In the genomic region with DNA sequence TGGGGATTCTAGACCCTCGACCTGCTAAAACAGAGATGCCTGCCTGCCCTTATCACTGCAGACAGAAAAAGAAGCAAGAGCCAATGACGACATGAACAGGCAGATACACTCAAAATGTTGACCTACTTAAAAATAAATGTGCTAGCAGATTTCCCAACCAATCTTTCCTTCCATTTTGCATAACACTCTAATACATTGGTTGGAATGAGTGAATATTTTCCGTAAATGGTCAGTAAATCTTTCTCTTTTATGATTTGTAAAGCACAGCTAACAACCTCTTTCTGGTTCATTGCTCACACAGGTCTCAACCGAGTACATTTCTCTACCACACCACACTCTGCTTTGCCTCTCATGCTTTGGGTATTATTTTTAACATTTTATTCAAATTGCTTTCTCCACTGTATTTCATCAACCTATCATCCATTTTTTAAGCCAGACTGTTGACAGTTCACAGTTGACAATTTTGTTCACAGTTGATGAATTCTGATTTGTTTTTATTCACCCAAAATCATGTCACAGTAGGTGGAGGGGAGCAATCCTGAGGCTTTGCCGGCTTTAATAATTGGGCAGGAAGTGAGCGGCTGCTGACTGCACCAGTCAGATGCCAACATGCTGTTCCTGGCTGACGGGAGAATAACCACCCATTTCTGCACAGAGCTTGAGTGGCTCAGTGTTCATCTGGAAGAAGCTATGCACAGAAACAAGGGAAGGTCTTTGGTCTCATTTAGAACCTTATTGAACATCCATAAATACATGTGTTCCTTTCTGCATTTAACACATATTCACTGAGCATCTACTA, we compare ENCODE assay signal across 10 cellular contexts.
DNase-seq lines count a peak whose midpoint lies in the region; ATAC-seq and TF ChIP-seq lines count a peak whose summit lies in the region.
"Had no signal": no experiment of that assay in that cellular context is flagged by ENCODE, and none has a peak within 500 bp of the region (broad histone marks: within the 10 kb centered on the region; RNA-seq: fewer than 3 reads in every experiment).

No MANE protein-coding gene starts in this region.

- peak; percentile 53 for ATAC-seq in HG02840 (IDR thresholded peaks at IDR 0.05; ENCODE audit: low FRiP score, unreplicated experiment)
- ATAC-seq: left colon had no signal

- H3K4me3 ChIP-seq in osteoblast (ENCODE audit: insufficient read depth, low read length): no peak overlapping the region
- no peak overlapping the region for H3K4me3 ChIP-seq in spleen

- H4K20me1 ChIP-seq in osteoblast (ENCODE audit: insufficient read depth, low read length): peaks cover 16% of the 10 kb centered on the region

- TF ChIP-seq CTCF in osteoblast (IDR thresholded peaks at IDR 0.05; ENCODE audit: extremely low read depth, low read depth, low read length): no peak
- no peak for TF ChIP-seq CTCF in spleen (IDR thresholded peaks at IDR 0.05 in 8 of 11, conservative IDR thresholded peaks at IDR 0.05 in 3 of 11)

- intact Hi-C loops in spleen (cut with DNase I; ENCODE audit: low total_unique reads): no loop called here

- H3K4me1 ChIP-seq in osteoblast (ENCODE audit: insufficient read depth, low read length) (peaks cover 32% of the 10 kb centered on the region), spleen (no peaks in the 10 kb centered on the region)

- H2AFZ ChIP-seq in osteoblast (ENCODE audit: low read length): no peak overlapping the region

- H3K27ac ChIP-seq in cingulate gyrus (ENCODE audit: low read depth, low read length): peak overlapping the region; percentile 7
- peak overlapping the region; percentile 44 for H3K27ac ChIP-seq in osteoblast (ENCODE audit: low read depth, low read length)
- H3K27ac ChIP-seq in spleen: peak overlapping the region in 2 of 8 donors; percentile 19 to 29

- peak overlapping the region; percentile 28 for H3K4me2 ChIP-seq in osteoblast (ENCODE audit: insufficient read depth, low read length)

- peaks cover 2% of the 10 kb centered on the region for H3K36me3 ChIP-seq in osteoblast (ENCODE audit: insufficient read depth, low read length)
- no peaks in the 10 kb centered on the region for H3K36me3 ChIP-seq in spleen

- in situ Hi-C loops in G401 (cut with HindIII; ENCODE audit: low sequenced_read_pairs): no loop called here

- no peaks in the 10 kb centered on the region for H3K27me3 ChIP-seq in osteoblast (ENCODE audit: insufficient read depth, low read length)
- H3K27me3 ChIP-seq in spleen (replicated peaks in 1 of 7): no peaks in the 10 kb centered on the region

- DNase-seq in G401 (ENCODE audit: low spot score) (peak; percentile 95), osteoblast (ENCODE audit: insufficient read length, low spot score, missing footprints) (peak; percentile 85), spleen (no peak), HuH-7 (ENCODE audit: low spot score) (no peak), NCI-H128 (lab: John Stamatoyannopoulos, UW; ENCODE audit: unreplicated experiment) (no peak), iPS-NIHi7 (ENCODE audit: extremely low spot score) (no peak)
- DNase-seq: left colon, NCI-H2029 treated with DMSO at 0.1 percent for 48 hours had no signal

- H3K79me2 ChIP-seq in osteoblast (ENCODE audit: insufficient read depth, low read length): no peaks in the 10 kb centered on the region

- H3K9me3 ChIP-seq in osteoblast (ENCODE audit: low read depth, low read length) (no peaks in the 10 kb centered on the region), spleen (no peaks in the 10 kb centered on the region)

- WGBS in spleen, 5 donors: 56 to 70% (median 65%) methylated on average over 7 of the region's 7 CpGs

- no peak for TF ChIP-seq POLR2A in spleen (IDR thresholded peaks at IDR 0.05)

Comparison
In these comparisons a context has a peak if more than half of its experiments do, and no peak if none do; other contexts are left out.
1. DNase-seq: peak in G401 (single experiment) and osteoblast (single experiment); none in spleen (single experiment), HuH-7 (single experiment), NCI-H128 (single experiment) and iPS-NIHi7 (single experiment).